Comparison of ENCODE assay signal across 11 cellular contexts in the genomic region with DNA sequence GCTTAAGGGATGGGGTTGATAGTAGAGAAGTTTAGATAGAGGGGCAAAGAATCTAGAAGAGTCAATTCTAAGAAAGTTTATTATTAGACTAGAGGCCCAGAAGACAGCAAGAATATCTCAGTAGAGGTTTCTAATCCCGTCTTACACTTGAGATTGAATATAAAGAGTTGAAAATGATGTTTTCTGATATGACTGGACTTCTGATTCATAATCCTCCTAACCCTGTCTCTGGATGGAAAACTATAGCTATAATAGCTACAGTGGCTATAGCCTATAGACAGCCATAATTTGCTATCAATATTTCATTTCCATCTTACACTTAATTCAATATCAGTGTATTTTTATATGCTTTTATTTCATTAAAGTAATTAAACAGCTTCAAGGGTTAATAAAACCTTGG.
"Had no signal": no experiment of that assay in that cellular context is flagged by ENCODE, and none has a peak within 500 bp of the region (broad histone marks: within the 10 kb centered on the region; RNA-seq: fewer than 3 reads in every experiment).

No MANE protein-coding gene starts in this region.

- H3K4me3 Mint-ChIP-seq: GM23338, H9, HFFc6 had no signal

- DNase-seq: GM23248, GOT3, H7, H9, HCEC 1CT, HFFc6 had no signal

- H3K9me3 ChIP-seq: HAP-1 had no signal

- H3K27ac Mint-ChIP-seq: GM23338, H9, HFFc6 had no signal

- ATAC-seq: GM23338, HCT116 had no signal

- H3K27ac ChIP-seq: GM23248 had no signal

- H2AFZ ChIP-seq: GM23248, GM23338 had no signal

- H3K9me3 Mint-ChIP-seq: GM23338, H9, HFFc6 had no signal

- H3K4me1 ChIP-seq: HAP-1 had no signal

- H3K9ac ChIP-seq: GM23248 had no signal

- FAIRE-seq: H1, H54 had no signal

- H3K36me3 ChIP-seq: HAP-1 had no signal

- H3K4me2 ChIP-seq: GM23338 had no signal

- H3K4me3 ChIP-seq: GM23248, GM23338, HAP-1 had no signal
